ENCODE assay signal across 8 cellular contexts in the genomic region with DNA sequence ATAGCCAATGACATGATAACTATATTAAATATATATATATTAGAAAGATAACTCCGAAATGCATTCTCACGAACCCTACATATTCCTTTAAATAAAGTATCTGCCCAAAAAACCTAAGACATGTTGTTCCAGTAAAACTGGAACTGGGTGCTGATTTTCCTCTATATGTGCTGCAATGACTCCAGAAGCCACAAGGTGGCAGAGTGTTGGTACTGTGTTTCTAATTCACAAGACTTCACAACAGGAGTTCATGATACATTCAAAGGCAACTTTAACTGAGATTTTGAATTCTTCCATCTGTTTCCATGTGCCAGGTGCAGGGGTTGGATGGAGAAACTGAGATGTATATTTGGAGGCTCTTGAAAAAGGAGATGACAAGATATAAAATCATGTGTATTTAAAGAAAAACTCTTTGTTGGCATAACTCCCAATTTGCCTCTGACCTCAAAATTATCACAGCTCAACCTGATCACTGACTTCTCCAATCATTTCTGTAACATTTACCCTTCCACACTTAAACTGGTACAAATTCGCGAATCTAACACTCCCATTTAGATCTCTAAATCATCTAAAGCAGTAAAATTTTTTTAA.
DNase-seq lines count a peak whose midpoint lies in the region; ATAC-seq, FAIRE-seq and TF ChIP-seq lines count a peak whose summit lies in the region.

No MANE protein-coding gene starts in this region.

- H3K36me3 Mint-ChIP-seq in naive B cell = no peaks in the 10 kb centered on the region

- no peaks in the 10 kb centered on the region for H3K9me3 Mint-ChIP-seq in naive B cell

- intact Hi-C loops in endothelial cell of umbilical vein (cut with micrococcal nuclease) = loop anchor here (1.0 kb wide), 1 partner anchor 140 kb away; no protein-coding TSS in a partner anchor

- no peak overlapping the region for H2AFZ ChIP-seq in endothelial cell of umbilical vein (ENCODE audit: low read depth, low read length)

- peak; percentile 61 to 70 for TF ChIP-seq CTCF in endothelial cell of umbilical vein (IDR thresholded peaks at IDR 0.05; ENCODE audit: extremely low read depth in 1 of 2, insufficient read depth in 1 of 2, low read depth in 1 of 2, low read length in 2 of 2)

- ATAC-seq in GM19023 (IDR thresholded peaks at IDR 0.05; ENCODE audit: unreplicated experiment) (peak; percentile 57), HG03571 (IDR thresholded peaks at IDR 0.05; ENCODE audit: unreplicated experiment) (peak; percentile 69), naive B cell (ENCODE audit: low read depth in 2 of 2) (no peak)

- no peaks in the 10 kb centered on the region for H3K79me2 ChIP-seq in endothelial cell of umbilical vein (ENCODE audit: control insufficient read depth, insufficient read depth, low read length)

- dilution Hi-C loops in endothelial cell of umbilical vein (cut with MboI; ENCODE audit: extremely low pct_ligation_motif_present, low sequenced_read_pairs) = no loop called here

- POLR2A ChIA-PET in endothelial cell of umbilical vein (lab: Charles Lee) = no interaction called here

- no peaks in the 10 kb centered on the region for H3K4me1 Mint-ChIP-seq in naive B cell

- FAIRE-seq in endothelial cell of umbilical vein (lab: Jason Lieb, UNC) = peak; percentile 63

- no peak overlapping the region for H3K4me3 ChIP-seq in endothelial cell of umbilical vein (replicated peaks in 1 of 3; ENCODE audit: insufficient read depth in 1 of 3, low read depth in 1 of 3, low read length in 3 of 3)

- H3K9ac ChIP-seq in endothelial cell of umbilical vein (replicated peaks; ENCODE audit: extremely low read depth, insufficient read depth, low read length) = no peak overlapping the region

- no peak overlapping the region for H3K27ac ChIP-seq in endothelial cell of umbilical vein (ENCODE audit: insufficient read depth, low read depth, low read length)

- no peak overlapping the region for H3K4me3 Mint-ChIP-seq in naive B cell

- no peaks in the 10 kb centered on the region for H3K36me3 ChIP-seq in endothelial cell of umbilical vein (ENCODE audit: control insufficient read depth in 2 of 2, extremely low read depth in 1 of 2, insufficient read depth in 2 of 2, low read length in 2 of 2)

- no peak overlapping the region for H3K4me2 ChIP-seq in endothelial cell of umbilical vein (ENCODE audit: insufficient read depth, low read length)

- peak overlapping the region in 1 of 6 donors; percentile 70 for H3K27ac Mint-ChIP-seq in naive B cell

- peak; percentile 9 to 18 for DNase-seq in NCI-H187 (lab: John Stamatoyannopoulos, UW)
- DNase-seq in NCI-H187 treated with DMSO at 0.1 percent for 48 hours (lab: John Stamatoyannopoulos, UW) = no peak
- DNase-seq in SK-N-DZ (ENCODE audit: low spot score) = peak; percentile 72
- peak; percentile 44 for DNase-seq in endothelial cell of umbilical vein (ENCODE audit: low read depth, low spot score)
- DNase-seq in naive B cell = peak; percentile 5
- DNase-seq in HuH-7.5 (ENCODE audit: low spot score) = no peak

- no peaks in the 10 kb centered on the region for H4K20me1 ChIP-seq in endothelial cell of umbilical vein (replicated peaks; ENCODE audit: control insufficient read depth, extremely low read depth, insufficient read depth, low read length)

- H3K4me1 ChIP-seq in endothelial cell of umbilical vein (ENCODE audit: control insufficient read depth, extremely low read depth, insufficient read depth, low read length) = no peaks in the 10 kb centered on the region

- H3K27me3 Mint-ChIP-seq in naive B cell = peaks cover 0 to 10% (median 6%) of the 10 kb centered on the region in 3 donors

- CTCF ChIA-PET in endothelial cell of umbilical vein (lab: Charles Lee) = interaction anchor here (0.6 to 1.4 kb wide), 2 partner anchors 12 to 1206 kb away, joined by 3 to 5 read pairs; no protein-coding TSS in a partner anchor

- no TSS peak for BruUV-seq in endothelial cell of umbilical vein (replicated peaks; lab: Mats Ljungman, UMichigan)

- no peak for TF ChIP-seq POLR2A in endothelial cell of umbilical vein (IDR thresholded peaks at IDR 0.05; ENCODE audit: low read depth, low read length)

- H3K9me1 ChIP-seq in endothelial cell of umbilical vein (replicated peaks; ENCODE audit: control insufficient read depth, extremely low read depth, insufficient read depth, low read length) = no peaks in the 10 kb centered on the region

- H3K27me3 ChIP-seq in endothelial cell of umbilical vein (ENCODE audit: control insufficient read depth in 2 of 2, insufficient read depth in 2 of 2, low read length in 2 of 2) = no peaks in the 10 kb centered on the region

- no peaks in the 10 kb centered on the region for H3K9me3 ChIP-seq in endothelial cell of umbilical vein (replicated peaks; ENCODE audit: control insufficient read depth, insufficient read depth, low read length)

TF ChIP-seq in endothelial cell of umbilical vein, 7 proteins besides CTCF, POLR2A, EP300 and RAD21:
- TF ChIP-seq EZH2 (IDR thresholded peaks at IDR 0.05; ENCODE audit: borderline replicate concordance, low read depth, low read length, severe bottlenecking) = no peak
- no peak for TF ChIP-seq JUN (IDR thresholded peaks at IDR 0.05; ENCODE audit: borderline replicate concordance, insufficient read depth, insufficient read length, low read depth)

Comparison
In these comparisons a context has a peak if more than half of its experiments do, and no peak if none do; other contexts are left out.
1. DNase-seq: peak in NCI-H187 (2 of 2), SK-N-DZ (single experiment), endothelial cell of umbilical vein (single experiment) and naive B cell (single experiment); none in NCI-H187 treated with DMSO at 0.1 percent for 48 hours (single experiment) and HuH-7.5 (single experiment).
2. ATAC-seq: peak in GM19023 (single experiment) and HG03571 (single experiment); none in naive B cell (0 of 2).